21 cellular contexts compared by ENCODE assay signal in the genomic region with DNA sequence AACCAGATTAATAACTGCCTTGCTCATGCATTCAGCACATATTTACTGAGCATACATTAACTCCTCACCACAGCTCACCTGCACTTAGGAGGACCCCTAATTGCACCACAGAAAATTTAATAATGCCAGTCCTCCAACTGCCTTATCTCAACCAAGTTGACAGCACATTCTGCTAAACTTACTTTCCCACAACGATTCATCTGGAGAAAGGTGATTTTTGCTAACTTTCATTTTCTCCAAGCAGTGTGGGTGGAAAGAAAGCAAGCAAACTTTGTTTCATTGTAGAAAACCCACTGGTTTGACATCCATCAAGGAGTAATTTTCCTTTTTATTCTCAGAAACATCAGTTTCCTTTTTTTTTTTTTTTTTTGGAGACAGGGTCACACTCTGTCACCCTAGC. TPM values are rescaled to one million over a fixed set of nuclear protein-coding genes. Genes with fewer than 3 reads are reported as not detected.
A peak's percentile ranks its signal among the peaks of the same experiment; 100 is the strongest.
DNase-seq lines count a peak whose midpoint lies in the region; ATAC-seq, FAIRE-seq and TF ChIP-seq lines count a peak whose summit lies in the region.
"Had no signal": no experiment of that assay in that cellular context is flagged by ENCODE, and none has a peak within 500 bp of the region (broad histone marks: within the 10 kb centered on the region; RNA-seq: fewer than 3 reads in every experiment).

No MANE protein-coding gene starts in this region.

- H3K9me3 ChIP-seq in GM12878 (replicated peaks; ENCODE audit: control insufficient read depth, insufficient read depth, low read length) = no peaks in the 10 kb centered on the region
- H3K9me3 ChIP-seq: ascending aorta, BLaER1, right lobe of liver, SJSA1, upper lobe of right lung had no signal

- RAD21 ChIA-PET in GM12878 (lab: Charles Lee; ENCODE audit: unreplicated experiment) = no interaction called here

- H3K27me3 Mint-ChIP-seq in CD14-positive monocyte (ENCODE audit: low read depth in 3 of 3) (peaks cover 0 to 5% (median 0%) of the 10 kb centered on the region in 3 donors), mesothelial cell of epicardium (ENCODE audit: low read depth) (peaks cover 5% of the 10 kb centered on the region)
- H3K27me3 Mint-ChIP-seq: activated naive CD4-positive, alpha-beta T cell treated with anti-CD3 and anti-CD28 coated beads, Interleukin-2, amount 50 U/mL, for 24 hours; central memory CD8-positive, alpha-beta T cell had no signal

- BruUV-seq in GM12878 (replicated peaks; lab: Mats Ljungman, UMichigan) = no TSS peak

- TF ChIP-seq POLR2A in GM12878 (IDR thresholded peaks at IDR 0.05; ENCODE audit: low read depth, low read length) = no peak

- TF ChIP-seq CTCF in CD14-positive monocyte (IDR thresholded peaks at IDR 0.05) = no peak
- no peak for TF ChIP-seq CTCF in GM12878 (IDR thresholded peaks at IDR 0.05 in 2 of 3, conservative IDR thresholded peaks at IDR 0.05 in 1 of 3; ENCODE audit: control insufficient read depth in 2 of 3, extremely low read depth in 1 of 3, insufficient read depth in 1 of 3, low read depth in 3 of 3, low read length in 3 of 3)
- no peak for TF ChIP-seq CTCF in mesothelial cell of epicardium (IDR thresholded peaks at IDR 0.05; ENCODE audit: unreplicated experiment)

- no peak overlapping the region for H3K9ac ChIP-seq in GM12878 (ENCODE audit: control insufficient read depth, insufficient read depth, low read length)
- H3K9ac ChIP-seq: BLaER1, KMS-11 had no signal

- SMC1A ChIA-PET in GM12878 (lab: Charles Lee; ENCODE audit: uncharacterized antibody, unreplicated experiment) = no interaction called here

- 0% methylated on average over 1 of the region's 1 CpG for WGBS in GM12878 (ENCODE audit: insufficient coverage, insufficient replicate concordance, low lambda C conversion rate, missing lambda C conversion rate)

- CTCF ChIA-PET in GM12878 (lab: Yijun Ruan, JAX) = no interaction called here

- POLR2A ChIA-PET in GM12878 (lab: Charles Lee) = no interaction called here

- H3K27me3 ChIP-seq in GM12878 (replicated peaks in 1 of 2; ENCODE audit: control insufficient read depth in 2 of 2, insufficient read depth in 2 of 2, low read length in 1 of 2) = no peaks in the 10 kb centered on the region
- H3K27me3 ChIP-seq: ascending aorta, BLaER1, right lobe of liver, SJSA1, upper lobe of right lung had no signal

- no peaks in the 10 kb centered on the region for H3K36me3 ChIP-seq in GM12878 (ENCODE audit: control insufficient read depth in 2 of 2, insufficient read depth in 2 of 2, low read length in 1 of 2)
- H3K36me3 ChIP-seq: BLaER1, SJSA1 had no signal

- no peak for TF ChIP-seq RAD21 in GM12878 (IDR thresholded peaks at IDR 0.05; ENCODE audit: insufficient read depth, low read depth, low read length)

- no peak for FAIRE-seq in GM12878 (lab: Jason Lieb, UNC)
- FAIRE-seq: kidney had no signal

- intact Hi-C loops in CD14-positive monocyte (cut with micrococcal nuclease) (no loop called here), GM12878 (cut with micrococcal nuclease; ENCODE audit: unreplicated experiment) (no loop called here)

- peak overlapping the region in 6 of 7 donors; percentile 45 to 99 (median 98) for H3K27ac Mint-ChIP-seq in CD14-positive monocyte
- no peak overlapping the region for H3K27ac Mint-ChIP-seq in stimulated activated effector memory CD8-positive, alpha-beta T cell treated with anti-CD3 and anti-CD28 coated beads, Interleukin-12 subunit alpha, Interleukin-12 subunit beta, amount 100 ng/mL, for 72 hours
- no peak overlapping the region for H3K27ac Mint-ChIP-seq in mesothelial cell of epicardium
- H3K27ac Mint-ChIP-seq: activated naive CD4-positive, alpha-beta T cell treated with anti-CD3 and anti-CD28 coated beads, Interleukin-2, amount 50 U/mL, for 24 hours had no signal

- no peak overlapping the region for H3K4me3 ChIP-seq in GM12878
- H3K4me3 ChIP-seq: ascending aorta, BLaER1, right lobe of liver, SJSA1, upper lobe of right lung had no signal

- H3K9me3 Mint-ChIP-seq in CD14-positive monocyte (peaks cover 0 to 4% (median 0%) of the 10 kb centered on the region in 7 donors), mesothelial cell of epicardium (no peaks in the 10 kb centered on the region)
- no peaks in the 10 kb centered on the region for H3K9me3 Mint-ChIP-seq in stimulated activated effector memory CD8-positive, alpha-beta T cell treated with anti-CD3 and anti-CD28 coated beads, Interleukin-12 subunit alpha, Interleukin-12 subunit beta, amount 100 ng/mL, for 72 hours
- H3K9me3 Mint-ChIP-seq: activated naive CD4-positive, alpha-beta T cell treated with anti-CD3 and anti-CD28 coated beads, Interleukin-2, amount 50 U/mL, for 24 hours; central memory CD8-positive, alpha-beta T cell had no signal

- no peak for TF ChIP-seq EP300 in GM12878 (IDR thresholded peaks at IDR 0.05; ENCODE audit: borderline replicate concordance in 1 of 2, control insufficient read depth in 1 of 2, low read depth in 2 of 2, low read length in 2 of 2)

- no peak overlapping the region for H3K27ac ChIP-seq in GM12878 (ENCODE audit: control insufficient read depth, insufficient read depth)
- H3K27ac ChIP-seq: ascending aorta, BLaER1, KMS-11, right lobe of liver, SJSA1 had no signal

- in situ Hi-C loops in GM12878 (cut with MboI) = no loop called here

- no peaks in the 10 kb centered on the region for H3K79me2 ChIP-seq in GM12878 (ENCODE audit: control insufficient read depth, insufficient read depth, low read length)

- peaks cover 7% of the 10 kb centered on the region for H3K4me1 ChIP-seq in GM12878 (ENCODE audit: control insufficient read depth, insufficient read depth, low read length)
- H3K4me1 ChIP-seq: ascending aorta, BLaER1, right lobe of liver, SJSA1, upper lobe of right lung had no signal

- ATAC-seq in GM21717 (IDR thresholded peaks at IDR 0.05; ENCODE audit: unreplicated experiment) = peak; percentile 39
- ATAC-seq in GM12878 = peak; percentile 34; the same call in 2 of the 3 replicates
- ATAC-seq in stimulated activated effector memory CD8-positive, alpha-beta T cell treated with anti-CD3 and anti-CD28 coated beads, Interleukin-12 subunit alpha, Interleukin-12 subunit beta, amount 100 ng/mL, for 72 hours = peak; percentile 40
- ATAC-seq: upper lobe of right lung had no signal

- H2AFZ ChIP-seq in GM12878 (ENCODE audit: control insufficient read depth, low read depth, low read length) = no peak overlapping the region

- DNase-seq in CD14-positive monocyte (ENCODE audit: low spot score) = no peak
- DNase-seq in GM12878 (ENCODE audit: low read depth, low spot score) = no peak
- no peak for DNase-seq in stimulated activated effector memory CD8-positive, alpha-beta T cell treated with anti-CD3 and anti-CD28 coated beads, Interleukin-12 subunit alpha, Interleukin-12 subunit beta, amount 100 ng/mL, for 72 hours (ENCODE audit: low spot score in 2 of 2)
- no peak for DNase-seq in stimulated activated naive CD4-positive, alpha-beta T cell treated with Interleukin-2 at 50 U/mL for 16 hours (lab: John Stamatoyannopoulos, UW)
- no peak for DNase-seq in mesothelial cell of epicardium (ENCODE audit: low spot score in 2 of 2, unreplicated experiment in 2 of 2)
- DNase-seq in cerebellar nuclear complex (lab: John Stamatoyannopoulos, UW) = no peak
- DNase-seq in GM19240 (ENCODE audit: insufficient read length, low spot score) = no peak
- DNase-seq: DMS79 treated with DMSO at 0.1 percent for 48 hours; glutamatergic neuron; kidney; right lobe of liver; stimulated activated CD4-positive, alpha-beta T cell treated with anti-CD3 and anti-CD28 coated beads, Interleukin-4, amount 100 ng/mL, for 4 hours; upper lobe of right lung had no signal

- no peaks in the 10 kb centered on the region for H4K20me1 ChIP-seq in GM12878 (ENCODE audit: control insufficient read depth, insufficient read depth)
- H4K20me1 ChIP-seq: BLaER1 had no signal

- no peak overlapping the region for H3K4me2 ChIP-seq in GM12878 (ENCODE audit: control insufficient read depth, insufficient read depth)
- H3K4me2 ChIP-seq: BLaER1, KMS-11 had no signal

- peaks cover 23% of the 10 kb centered on the region for H3K4me1 Mint-ChIP-seq in CD14-positive monocyte
- H3K4me1 Mint-ChIP-seq in stimulated activated effector memory CD8-positive, alpha-beta T cell treated with anti-CD3 and anti-CD28 coated beads, Interleukin-12 subunit alpha, Interleukin-12 subunit beta, amount 100 ng/mL, for 72 hours = no peaks in the 10 kb centered on the region
- H3K4me1 Mint-ChIP-seq in mesothelial cell of epicardium = peaks cover 2% of the 10 kb centered on the region
- H3K4me1 Mint-ChIP-seq: activated naive CD4-positive, alpha-beta T cell treated with anti-CD3 and anti-CD28 coated beads, Interleukin-2, amount 50 U/mL, for 24 hours; central memory CD8-positive, alpha-beta T cell had no signal

- H3K4me3 Mint-ChIP-seq in CD14-positive monocyte (no peak overlapping the region), mesothelial cell of epicardium (no peak overlapping the region)
- H3K4me3 Mint-ChIP-seq in stimulated activated effector memory CD8-positive, alpha-beta T cell treated with anti-CD3 and anti-CD28 coated beads, Interleukin-12 subunit alpha, Interleukin-12 subunit beta, amount 100 ng/mL, for 72 hours = no peak overlapping the region
- H3K4me3 Mint-ChIP-seq: activated naive CD4-positive, alpha-beta T cell treated with anti-CD3 and anti-CD28 coated beads, Interleukin-2, amount 50 U/mL, for 24 hours; central memory CD8-positive, alpha-beta T cell had no signal

- H3K36me3 Mint-ChIP-seq in CD14-positive monocyte = peaks cover 23 to 25% of the 10 kb centered on the region in 2 donors
- peaks cover 20% of the 10 kb centered on the region for H3K36me3 Mint-ChIP-seq in stimulated activated effector memory CD8-positive, alpha-beta T cell treated with anti-CD3 and anti-CD28 coated beads, Interleukin-12 subunit alpha, Interleukin-12 subunit beta, amount 100 ng/mL, for 72 hours
- H3K36me3 Mint-ChIP-seq in mesothelial cell of epicardium = no peaks in the 10 kb centered on the region

RNA-seq across cellular contexts. Expression of a gene that starts 49.1 kb away (rescaled TPM):
- polyA plus RNA-seq in CD14-positive monocyte (10 to 100 TPM; 36.6 to 76.9 TPM), GM12878 (2011; rRNA removed) (0.09 and 0.10 TPM in 2 replicates), GM12878 (2014; fragmentation: Illumina TruSeq; extraction: Trizol) (0.03 and 0.27 TPM in 2 replicates), GM12878 (2014; fragmentation: Nextera tagmentation; extraction: Ambion mirVana) (not detected), GM12878 (2014; rRNA removed) (0.06 TPM in 1 of 2 replicates, not detected in the other), GM12878 (2016; fragmentation: Nextera tagmentation; extraction: Ambion mirVana) (under 1 TPM; 0.10 to 0.24 TPM)
- 0.23 and 0.76 TPM in 2 replicates for total RNA-seq in GM12878 (2013; cell fraction: nucleolus; rRNA removed)
- total RNA-seq in GM12878 (2014; rRNA removed) (0.06 TPM in 1 of 2 replicates, not detected in the other), GM12878 (2014; rRNA removed; fragmentation: Illumina TruSeq; extraction: Trizol) (0.13 and 0.18 TPM in 2 replicates), GM12878 (2021) (0.15 and 0.19 TPM in 2 replicates), mesothelial cell of epicardium (6.8 to 7.2 TPM (median 7.2 TPM) in 3 replicates)
- not detected for polyA plus RNA-seq in GM12878 (2011; ENCODE audit: low read depth)
- 0.03 and 0.10 TPM in 2 replicates for polyA plus RNA-seq in GM12878 (2011; cell fraction: cytosol; rRNA removed)
- 0.06 TPM in 1 of 2 replicates, not detected in the other for polyA plus RNA-seq in GM12878 (2011; cell fraction: nucleus; rRNA removed)
- polyA plus RNA-seq in GM12878 (2012) = 0.15 and 0.20 TPM in 2 replicates
- 0.21 and 0.29 TPM in 2 replicates for polyA minus RNA-seq in GM12878 (2011; rRNA and poly(A)+ RNA removed)
- not detected in 2 replicates for polyA minus RNA-seq in GM12878 (2011; cell fraction: cytosol; rRNA and poly(A)+ RNA removed)
- 0.12 and 0.29 TPM in 2 replicates for polyA minus RNA-seq in GM12878 (2011; cell fraction: nucleus; rRNA and poly(A)+ RNA removed)
- total RNA-seq: HT1080, SJSA1 had no signal

Comparison
In these comparisons a context has a peak if more than half of its experiments do, and no peak if none do; other contexts are left out.
1. H3K27ac Mint-ChIP-seq: peak in CD14-positive monocyte (6 of 7); none in stimulated activated effector memory CD8-positive, alpha-beta T cell treated with anti-CD3 and anti-CD28 coated beads, Interleukin-12 subunit alpha, Interleukin-12 subunit beta, amount 100 ng/mL, for 72 hours (single experiment) and mesothelial cell of epicardium (single experiment).
2. Peak in every context shown above with its lines, with median percentiles within 50 percentile points of each other: ATAC-seq.